15 cellular contexts compared by ENCODE assay signal in genomic region chr1:48917901-48918603, GRCh38.
A peak's percentile ranks its signal among the peaks of the same experiment; 100 is the strongest.
DNase-seq lines count a peak whose midpoint lies in the region; TF ChIP-seq lines count a peak whose summit lies in the region.
"Had no signal": no experiment of that assay in that cellular context is flagged by ENCODE, and none has a peak within 500 bp of the region (broad histone marks: within the 10 kb centered on the region; RNA-seq: fewer than 3 reads in every experiment).

No MANE protein-coding gene starts in this region.

- H3K4me3 ChIP-seq in BLaER1 treated with 17β-estradiol and CSF1 and Interleukin-3, amounts not matched to agents 10 nM and 100 nM = no peak overlapping the region
- H3K4me3 ChIP-seq in MM.1S (ENCODE audit: low read length) = no peak overlapping the region
- H3K4me3 ChIP-seq: prostate gland had no signal

- no peaks in the 10 kb centered on the region for H3K36me3 ChIP-seq in BLaER1 treated with 17β-estradiol and CSF1 and Interleukin-3, amounts not matched to agents 10 nM and 100 nM
- no peaks in the 10 kb centered on the region for H3K36me3 ChIP-seq in MM.1S (replicated peaks; ENCODE audit: insufficient read depth, low read length)
- H3K36me3 ChIP-seq: prostate gland had no signal

- peaks cover 16 to 30% (median 22%) of the 10 kb centered on the region in 10 experiments for H3K4me1 ChIP-seq in BLaER1 treated with 17β-estradiol and CSF1 and Interleukin-3, amounts not matched to agents 10 nM and 100 nM
- peaks cover 13% of the 10 kb centered on the region for H3K4me1 ChIP-seq in MM.1S (ENCODE audit: low read length)
- H3K4me1 ChIP-seq: prostate gland had no signal

- H3K27ac ChIP-seq in BLaER1 treated with 17β-estradiol and CSF1 and Interleukin-3, amounts not matched to agents 10 nM and 100 nM = no peak overlapping the region
- no peak overlapping the region for H3K27ac ChIP-seq in MM.1S (ENCODE audit: low read length)
- H3K27ac ChIP-seq: prostate gland had no signal

- H3K4me2 ChIP-seq in BLaER1 treated with 17β-estradiol and CSF1 and Interleukin-3, amounts not matched to agents 10 nM and 100 nM = peak overlapping the region in 6 of 11 experiments; percentile 10 to 30 (median 22); a peak in 7 of 22 replicates
- no peak overlapping the region for H3K4me2 ChIP-seq in MM.1S (ENCODE audit: low read depth, low read length)

- no peaks in the 10 kb centered on the region for H3K9me2 ChIP-seq in MM.1S (replicated peaks; ENCODE audit: insufficient read depth, low read length)

- DNase-seq in NCI-H1092 treated with DMSO at 0.1 percent for 48 hours (lab: John Stamatoyannopoulos, UW) = peak; percentile 24
- peak; percentile 99 for DNase-seq in NCI-H82 treated with DMSO at 0.1 percent for 48 hours (lab: John Stamatoyannopoulos, UW; ENCODE audit: unreplicated experiment)
- peak; percentile 46 for DNase-seq in left kidney (ENCODE audit: low read depth, low spot score)
- no peak for DNase-seq in occipital lobe (lab: John Stamatoyannopoulos, UW)
- no peak for DNase-seq in activated CD4-positive, alpha-beta T cell treated with anti-CD3 and anti-CD28 coated beads, Interleukin-2, amount 50 U/mL, for 4 hours
- DNase-seq in dermis blood vessel endothelial cell = no peak
- DNase-seq in MM.1S = no peak
- DNase-seq: activated CD4-positive, alpha-beta T cell treated with anti-CD3 and anti-CD28 coated beads for 4 hours; activated naive CD4-positive, alpha-beta T cell treated with anti-CD3 and anti-CD28 coated beads, Interleukin-2, amount 50 U/mL, for 16 hours; HFFc6; left cardiac atrium; SIG-M5; T1000 had no signal

- no peak overlapping the region for H3K9ac ChIP-seq in BLaER1 treated with 17β-estradiol and CSF1 and Interleukin-3, amounts not matched to agents 10 nM and 100 nM
- no peak overlapping the region for H3K9ac ChIP-seq in MM.1S (ENCODE audit: low read length)

- no peak overlapping the region for H2AFZ ChIP-seq in MM.1S (ENCODE audit: low read length)

- no peaks in the 10 kb centered on the region for H4K20me1 ChIP-seq in BLaER1 treated with 17β-estradiol and CSF1 and Interleukin-3, amounts not matched to agents 10 nM and 100 nM
- H4K20me1 ChIP-seq in MM.1S (ENCODE audit: insufficient read depth, low read length) = no peaks in the 10 kb centered on the region

- no peak for TF ChIP-seq CTCF in MM.1S (IDR thresholded peaks at IDR 0.05; ENCODE audit: low read length)

- no peaks in the 10 kb centered on the region for H3K9me3 ChIP-seq in BLaER1 treated with 17β-estradiol and CSF1 and Interleukin-3, amounts not matched to agents 10 nM and 100 nM (replicated peaks in 1 of 11)
- H3K9me3 ChIP-seq in MM.1S (replicated peaks; ENCODE audit: insufficient read depth, low read length) = no peaks in the 10 kb centered on the region
- H3K9me3 ChIP-seq: prostate gland had no signal

- H3F3A ChIP-seq in MM.1S (ENCODE audit: insufficient read depth, low read length) = no peaks in the 10 kb centered on the region

- no peaks in the 10 kb centered on the region for H3K79me2 ChIP-seq in MM.1S (ENCODE audit: low read length)

- no peaks in the 10 kb centered on the region for H3K27me3 ChIP-seq in BLaER1 treated with 17β-estradiol and CSF1 and Interleukin-3, amounts not matched to agents 10 nM and 100 nM
- H3K27me3 ChIP-seq in MM.1S (replicated peaks; ENCODE audit: insufficient read depth, low read length) = no peaks in the 10 kb centered on the region

Comparison
In these comparisons a context has a peak if more than half of its experiments do, and no peak if none do; other contexts are left out.
1. DNase-seq: peak in NCI-H1092 treated with DMSO at 0.1 percent for 48 hours (single experiment), NCI-H82 treated with DMSO at 0.1 percent for 48 hours (single experiment) and left kidney (single experiment); none in occipital lobe (single experiment), activated CD4-positive, alpha-beta T cell treated with anti-CD3 and anti-CD28 coated beads, Interleukin-2, amount 50 U/mL, for 4 hours (0 of 2), dermis blood vessel endothelial cell (single experiment) and MM.1S (single experiment).